24 cellular contexts compared by ENCODE assay signal in genomic region chr15:101420232-101420631, GRCh38.
"Had no signal": no experiment of that assay in that cellular context is flagged by ENCODE, and none has a peak within 500 bp of the region (broad histone marks: within the 10 kb centered on the region; RNA-seq: fewer than 3 reads in every experiment).

No MANE protein-coding gene starts in this region.

- H3K9ac ChIP-seq: parathyroid adenoma had no signal

- DNase-seq: islet precursor cell; lower lobe of right lung; mammary epithelial cell; mesenchymal stem cell; naive thymus-derived CD8-positive, alpha-beta T cell; nucleus accumbens; psoas muscle; stimulated activated CD4-positive, alpha-beta T cell treated with anti-CD3 and anti-CD28 coated beads, Interleukin-12 subunit alpha, Interleukin-12 subunit beta, amount 100 ng/mL, for 4 hours; stimulated activated CD4-positive, alpha-beta T cell treated with anti-CD3 and anti-CD28 coated beads, Interleukin-15, amount 100 ng/mL, for 24 hours; stimulated activated CD4-positive, alpha-beta T cell treated with anti-CD3 and anti-CD28 coated beads, Interleukin-2, amount 100 ng/mL, for 24 hours; stimulated activated CD4-positive, alpha-beta T cell treated with anti-CD3 and anti-CD28 coated beads, Interleukin-4, amount 100 ng/mL, for 1 hour; stimulated activated naive B cell treated with anti-CD40 and anti-IgM and Interleukin-4, amounts not matched to agents 10 μg/mL and 1 μg/mL and 100 μg/mL, for 72 hours; stimulated activated naive CD8-positive, alpha-beta T cell treated with anti-CD3 and anti-CD28 coated beads, Interleukin-15, Interleukin-2, amounts not matched to agents 100 U/mL and 50 U/mL, for 24 hours; stomach; testis; thyroid gland; transverse colon; uterus had no signal

- H3K27ac ChIP-seq: hepatocyte, lower lobe of right lung, parathyroid adenoma, psoas muscle, skin epidermis, stomach, testis, thyroid gland, transverse colon, uterus had no signal

- H3K4me3 ChIP-seq: hepatocyte, lower lobe of right lung, psoas muscle, skin epidermis, stomach, testis, thyroid gland, transverse colon, uterus had no signal

- H3K4me2 ChIP-seq: hepatocyte had no signal

- H3K4me3 Mint-ChIP-seq: naive thymus-derived CD8-positive, alpha-beta T cell; nephron; neural crest cell; stimulated activated naive B cell treated with anti-CD40 and anti-IgM and Interleukin-4, amounts not matched to agents 10 μg/mL and 1 μg/mL and 100 μg/mL, for 72 hours had no signal

- ATAC-seq: lower lobe of right lung; naive thymus-derived CD8-positive, alpha-beta T cell; psoas muscle; sciatic nerve; stimulated activated naive B cell treated with anti-CD40 and anti-IgM and Interleukin-4, amounts not matched to agents 10 μg/mL and 1 μg/mL and 100 μg/mL, for 72 hours; stimulated activated naive CD8-positive, alpha-beta T cell treated with anti-CD3 and anti-CD28 coated beads, Interleukin-15, Interleukin-2, amounts not matched to agents 100 U/mL and 50 U/mL, for 24 hours had no signal

- H3K79me2 ChIP-seq: hepatocyte, parathyroid adenoma had no signal

- H3K4me1 Mint-ChIP-seq: naive thymus-derived CD8-positive, alpha-beta T cell; nephron; neural crest cell had no signal

- H2AFZ ChIP-seq: hepatocyte, parathyroid adenoma had no signal

- H3K9me3 ChIP-seq: lower lobe of right lung, psoas muscle, stomach, testis, thyroid gland, transverse colon, uterus had no signal

- H3K27ac Mint-ChIP-seq: naive thymus-derived CD8-positive, alpha-beta T cell; nephron; stimulated activated naive B cell treated with anti-CD40 and anti-IgM and Interleukin-4, amounts not matched to agents 10 μg/mL and 1 μg/mL and 100 μg/mL, for 72 hours had no signal

- H3K4me1 ChIP-seq: lower lobe of right lung, parathyroid adenoma, psoas muscle, stomach, testis, thyroid gland, transverse colon, uterus had no signal

- H3K36me3 ChIP-seq: lower lobe of right lung, stomach, thyroid gland, transverse colon, uterus had no signal

- H3K27me3 ChIP-seq: hepatocyte, stomach, testis, thyroid gland, transverse colon, uterus had no signal
